13 cellular contexts compared by ENCODE assay signal in genomic region chr6:20716865-20717264, GRCh38.
DNase-seq lines count a peak whose midpoint lies in the region; ATAC-seq and TF ChIP-seq lines count a peak whose summit lies in the region.
"Had no signal": no experiment of that assay in that cellular context is flagged by ENCODE, and none has a peak within 500 bp of the region (broad histone marks: within the 10 kb centered on the region; RNA-seq: fewer than 3 reads in every experiment).

No MANE protein-coding gene starts in this region.

- H3K36me3 Mint-ChIP-seq in natural killer cell = no peaks in the 10 kb centered on the region

- no peaks in the 10 kb centered on the region for H3K27me3 Mint-ChIP-seq in natural killer cell (ENCODE audit: low read depth in 2 of 2)

- H3K36me3 ChIP-seq in BLaER1 (no peaks in the 10 kb centered on the region), HEK293 (ENCODE audit: control insufficient read depth in 2 of 2, insufficient read depth in 1 of 2, low read length in 2 of 2) (no peaks in the 10 kb centered on the region)
- H3K36me3 ChIP-seq: pancreas had no signal

- DNase-seq in hippocampal formation (lab: John Stamatoyannopoulos, UW) (no peak), NCI-H187 treated with DMSO at 0.1 percent for 48 hours (lab: John Stamatoyannopoulos, UW) (no peak), natural killer cell (no peak)
- DNase-seq: activated CD4-positive, alpha-beta T cell treated with anti-CD3 and anti-CD28 coated beads, Interleukin-2, amount 50 U/mL, for 4 hours; dermis blood vessel endothelial cell; H9; head of caudate nucleus; pancreas had no signal

- no peak overlapping the region for H3K27ac Mint-ChIP-seq in natural killer cell
- H3K27ac Mint-ChIP-seq: H9 had no signal

- H3K9me3 Mint-ChIP-seq in natural killer cell = no peaks in the 10 kb centered on the region
- H3K9me3 Mint-ChIP-seq: H9 had no signal

- no peaks in the 10 kb centered on the region for H4K20me1 ChIP-seq in BLaER1

- ATAC-seq in GM19023 (IDR thresholded peaks at IDR 0.05; ENCODE audit: unreplicated experiment) = peak; percentile 64
- ATAC-seq in HG03354 (IDR thresholded peaks at IDR 0.05; ENCODE audit: poor library complexity, severe bottlenecking, unreplicated experiment) = peak; percentile 72
- ATAC-seq in GM18873 (IDR thresholded peaks at IDR 0.05; ENCODE audit: low FRiP score, unreplicated experiment) = no peak
- ATAC-seq in natural killer cell = no peak
- ATAC-seq: pancreas had no signal

- TF ChIP-seq CTCF in HEK293 (tag by site-specific recombination; IDR thresholded peaks at IDR 0.05) = no peak
- no peak for TF ChIP-seq CTCF in natural killer cell (IDR thresholded peaks at IDR 0.05)

- H3K27ac ChIP-seq in BLaER1 (no peak overlapping the region), HEK293 (ENCODE audit: extremely low read depth, low read depth, low read length) (no peak overlapping the region)
- H3K27ac ChIP-seq: pancreas had no signal

- H3K9ac ChIP-seq in BLaER1 = no peak overlapping the region

- H3K4me1 ChIP-seq in BLaER1 (peaks cover 33% of the 10 kb centered on the region), HEK293 (ENCODE audit: control insufficient read depth, insufficient read depth, low read length) (peaks cover 3% of the 10 kb centered on the region; the same call in 1 of the 2 replicates)
- H3K4me1 ChIP-seq: pancreas had no signal

- H3K4me3 ChIP-seq in BLaER1 (no peak overlapping the region), HEK293 (ENCODE audit: low read depth, low read length) (no peak overlapping the region)
- H3K4me3 ChIP-seq: pancreas had no signal

- H3K9me3 ChIP-seq in BLaER1 = no peaks in the 10 kb centered on the region
- no peaks in the 10 kb centered on the region for H3K9me3 ChIP-seq in HEK293 (ENCODE audit: control insufficient read depth, insufficient read depth, low read depth, low read length)
- H3K9me3 ChIP-seq: pancreas had no signal

- intact Hi-C loops in natural killer cell (cut with micrococcal nuclease) = no loop called here

- H3K27me3 ChIP-seq in BLaER1 = no peaks in the 10 kb centered on the region
- H3K27me3 ChIP-seq: pancreas had no signal

- H3K4me3 Mint-ChIP-seq in natural killer cell = no peak overlapping the region
- H3K4me3 Mint-ChIP-seq: H9 had no signal

- peak overlapping the region; percentile 23; the same call in 1 of the 2 replicates for H3K4me2 ChIP-seq in BLaER1

- H3K4me1 Mint-ChIP-seq in natural killer cell = peaks cover 29 to 33% of the 10 kb centered on the region in 2 donors

- POLR2A ChIA-PET in HEK293 (lab: Yijun Ruan, JAX) = no interaction called here

- CTCF ChIA-PET in HEK293 (lab: Yijun Ruan, JAX) = interaction anchor here (0.6 kb wide), 1 partner anchor 1891 kb away, joined by 3 read pairs; no protein-coding TSS in a partner anchor

TF ChIP-seq in HEK293, 187 proteins besides CTCF, POLR2A, EP300 and RAD21:
- TF ChIP-seq ZNF658 (tag by site-specific recombination; IDR thresholded peaks at IDR 0.05) (no peak), EGR2 (tag by site-specific recombination; IDR thresholded peaks at IDR 0.05; ENCODE audit: low read depth) (0 out of 2 replicates have a peak, but pooled peaks have one; percentile 20)

Comparison
In these comparisons a context has a peak if more than half of its experiments do, and no peak if none do; other contexts are left out.
1. ATAC-seq: peak in GM19023 (single experiment) and HG03354 (single experiment); none in GM18873 (single experiment) and natural killer cell (0 of 3).